ENCODE assay signal across 16 cellular contexts in the genomic region with DNA sequence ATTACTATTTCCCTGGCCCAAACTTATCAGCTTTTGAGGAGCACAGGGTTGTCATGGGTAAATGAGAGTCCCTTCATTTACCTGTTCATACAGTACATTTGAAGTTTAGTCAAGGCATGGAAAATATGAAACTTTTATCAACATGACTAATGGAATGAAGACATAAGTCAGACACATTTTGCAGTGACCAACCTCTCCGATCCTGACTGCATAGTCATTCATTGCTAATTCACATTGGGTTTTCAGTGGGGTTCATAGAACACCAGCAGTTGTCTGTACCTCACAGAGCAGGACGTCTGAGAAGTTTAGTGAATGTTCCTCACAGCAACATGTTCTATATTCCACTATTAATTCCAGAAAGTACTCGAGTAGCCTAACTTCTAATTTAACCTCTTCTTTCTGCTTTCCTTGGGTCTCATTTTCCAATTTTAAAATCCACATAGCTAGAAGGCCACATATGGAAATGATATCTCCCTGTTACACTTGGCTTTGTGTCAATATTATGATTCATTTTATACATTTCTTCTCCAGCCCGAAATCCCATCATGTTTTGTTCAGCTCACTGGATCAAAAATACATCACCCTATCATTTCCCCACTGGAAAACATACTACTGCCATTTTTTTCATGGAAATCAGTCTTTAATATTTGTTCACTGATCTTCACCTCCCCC.
DNase-seq lines count a peak whose midpoint lies in the region; ATAC-seq and TF ChIP-seq lines count a peak whose summit lies in the region.
"Had no signal": no experiment of that assay in that cellular context is flagged by ENCODE, and none has a peak within 500 bp of the region (broad histone marks: within the 10 kb centered on the region; RNA-seq: fewer than 3 reads in every experiment).

No MANE protein-coding gene starts in this region.

- peak overlapping the region; percentile 70 for H3K4me2 ChIP-seq in skeletal muscle satellite cell (ENCODE audit: low read length)

- H3K27me3 ChIP-seq in adipocyte (replicated peaks; ENCODE audit: control insufficient read depth, insufficient read depth, low read length) (no peaks in the 10 kb centered on the region), skeletal muscle satellite cell (ENCODE audit: control insufficient read depth, insufficient read depth, low read length) (no peaks in the 10 kb centered on the region)
- H3K27me3 ChIP-seq: SJSA1, suprapubic skin had no signal

- no peaks in the 10 kb centered on the region for H3K9me3 ChIP-seq in adipocyte (ENCODE audit: control insufficient read depth, low read length)
- H3K9me3 ChIP-seq in skeletal muscle satellite cell (replicated peaks; ENCODE audit: low read length) = no peaks in the 10 kb centered on the region
- H3K9me3 ChIP-seq: SJSA1, suprapubic skin had no signal

- ATAC-seq in HG03095 (IDR thresholded peaks at IDR 0.05; ENCODE audit: unreplicated experiment) = no peak
- ATAC-seq: activated CD8-positive, alpha-beta memory T cell treated with anti-CD3 and anti-CD28 coated beads, Interleukin-2, amount 10 ng/mL, durations not matched to agents 7 days and 5 days; esophagus mucosa; right cardiac atrium had no signal

- no peaks in the 10 kb centered on the region for H3K36me3 ChIP-seq in adipocyte (ENCODE audit: control insufficient read depth, insufficient read depth, low read length, severe bottlenecking)
- no peaks in the 10 kb centered on the region for H3K36me3 ChIP-seq in skeletal muscle satellite cell (ENCODE audit: insufficient read depth, low read length)
- H3K36me3 ChIP-seq: SJSA1, suprapubic skin had no signal

- H3K4me3 ChIP-seq in adipocyte (ENCODE audit: low read length) (peak overlapping the region; percentile 30), fibroblast of mammary gland (ENCODE audit: control insufficient read depth, low read depth, low read length) (no peak overlapping the region), skeletal muscle satellite cell (ENCODE audit: low read length) (peak overlapping the region; percentile 17)
- H3K4me3 ChIP-seq: SJSA1, suprapubic skin had no signal

- H3K4me1 ChIP-seq in adipocyte (ENCODE audit: control insufficient read depth, insufficient read depth, low read length) = peaks cover 80% of the 10 kb centered on the region
- H3K4me1 ChIP-seq in skeletal muscle satellite cell (ENCODE audit: control insufficient read depth, insufficient read depth, low read length) = peaks cover 33% of the 10 kb centered on the region
- H3K4me1 ChIP-seq: SJSA1 had no signal

- no peak for TF ChIP-seq CTCF in fibroblast of mammary gland (conservative IDR thresholded peaks at IDR 0.05; ENCODE audit: control insufficient read depth, insufficient read depth, low read depth, low read length)

- DNase-seq in GM03348 (ENCODE audit: low spot score) (peak; percentile 41), adipocyte (ENCODE audit: low read depth) (peak; percentile 84), fibroblast of mammary gland (ENCODE audit: low read depth) (peak; percentile 92), glomerular visceral epithelial cell (ENCODE audit: extremely low spot score) (no peak), NCI-H1930 (lab: John Stamatoyannopoulos, UW) (no peak)
- DNase-seq: activated CD8-positive, alpha-beta memory T cell treated with anti-CD3 and anti-CD28 coated beads, Interleukin-2, amount 10 ng/mL, durations not matched to agents 7 days and 5 days; Kasumi-1; NCI-H1436; NCI-H345; nucleus accumbens; right cardiac atrium had no signal

- peak overlapping the region; percentile 5 for H3K9ac ChIP-seq in adipocyte (ENCODE audit: low read length)
- H3K9ac ChIP-seq in skeletal muscle satellite cell (ENCODE audit: low read depth, low read length) = peak overlapping the region; percentile 22

Comparison
In these comparisons a context has a peak if more than half of its experiments do, and no peak if none do; other contexts are left out.
1. DNase-seq: peak in GM03348 (single experiment), adipocyte (single experiment) and fibroblast of mammary gland (single experiment); none in glomerular visceral epithelial cell (single experiment) and NCI-H1930 (0 of 2).